In genomic region chr1:202664083-202664482, GRCh38 we compare ENCODE assay signal across 32 cellular contexts. TPM values are rescaled to one million over a fixed set of nuclear protein-coding genes. Genes with fewer than 3 reads are reported as not detected.
DNase-seq lines count a peak whose midpoint lies in the region; ATAC-seq and TF ChIP-seq lines count a peak whose summit lies in the region.
"Had no signal": no experiment of that assay in that cellular context is flagged by ENCODE, and none has a peak within 500 bp of the region (broad histone marks: within the 10 kb centered on the region; RNA-seq: fewer than 3 reads in every experiment).

No MANE protein-coding gene starts in this region.

- TF ChIP-seq CTCF in mammary epithelial cell (conservative IDR thresholded peaks at IDR 0.05 in 1 of 2, IDR thresholded peaks at IDR 0.05 in 1 of 2; ENCODE audit: extremely low read depth in 1 of 2, insufficient read depth in 1 of 2, low read depth in 1 of 2, low read length in 2 of 2) (no peak), esophagus squamous epithelium (IDR thresholded peaks at IDR 0.05) (no peak)
- TF ChIP-seq CTCF in CD4-positive, alpha-beta T cell (IDR thresholded peaks at IDR 0.05), result no peak

- no peak overlapping the region for H3K27ac Mint-ChIP-seq in CD4-positive, alpha-beta T cell
- H3K27ac Mint-ChIP-seq: activated B cell treated with CpG ODN at 0.5 μM for 24 hours; activated CD4-positive, alpha-beta T cell treated with anti-CD3 and anti-CD28 coated beads, Interleukin-2, amount 10 ng/mL, durations not matched to agents 7 days and 5 days; activated naive CD4-positive, alpha-beta T cell treated with anti-CD3 and anti-CD28 coated beads, Interleukin-2, amount 50 U/mL, for 72 hours; CD4-positive, CD25-positive, alpha-beta regulatory T cell; effector memory CD8-positive, alpha-beta T cell; natural killer cell treated with Interleukin-12 subunit alpha and Interleukin-12 subunit beta and Interleukin-15 and Interleukin-18, amount 100 ng/mL, for 72 hours; stimulated activated naive B cell treated with anti-CD40 and anti-IgM and Interleukin-4, amounts not matched to agents 10 μg/mL and 1 μg/mL and 100 μg/mL, for 72 hours had no signal

- no peaks in the 10 kb centered on the region for H3K9me3 ChIP-seq in mammary epithelial cell (replicated peaks; ENCODE audit: insufficient read depth, low read length)
- H3K9me3 ChIP-seq in CD4-positive, alpha-beta T cell (ENCODE audit: control insufficient read depth, low read length), result no peaks in the 10 kb centered on the region
- H3K9me3 ChIP-seq in esophagus squamous epithelium, result no peaks in the 10 kb centered on the region
- H3K9me3 ChIP-seq: SJSA1, suprapubic skin, upper lobe of left lung had no signal

- H2AFZ ChIP-seq in mammary epithelial cell (ENCODE audit: low read depth, low read length), result no peak overlapping the region

- BruUV-seq in mammary epithelial cell (replicated peaks; lab: Mats Ljungman, UMichigan), result no TSS peak

- no peak for TF ChIP-seq POLR2A in esophagus squamous epithelium (IDR thresholded peaks at IDR 0.05)

- no peaks in the 10 kb centered on the region for H3K9me3 Mint-ChIP-seq in CD4-positive, alpha-beta T cell
- H3K9me3 Mint-ChIP-seq: activated B cell treated with CpG ODN at 0.5 μM for 24 hours; activated CD4-positive, alpha-beta T cell treated with anti-CD3 and anti-CD28 coated beads, Interleukin-2, amount 10 ng/mL, durations not matched to agents 7 days and 5 days; activated naive CD4-positive, alpha-beta T cell treated with anti-CD3 and anti-CD28 coated beads, Interleukin-2, amount 50 U/mL, for 72 hours; CD4-positive, CD25-positive, alpha-beta regulatory T cell; effector memory CD8-positive, alpha-beta T cell; H9; natural killer cell treated with Interleukin-12 subunit alpha and Interleukin-12 subunit beta and Interleukin-15 and Interleukin-18, amount 100 ng/mL, for 72 hours; stimulated activated naive B cell treated with anti-CD40 and anti-IgM and Interleukin-4, amounts not matched to agents 10 μg/mL and 1 μg/mL and 100 μg/mL, for 72 hours had no signal

- no peaks in the 10 kb centered on the region for H4K20me1 ChIP-seq in mammary epithelial cell (ENCODE audit: insufficient read depth, low read length)

- no peak overlapping the region for H3K4me3 Mint-ChIP-seq in CD4-positive, alpha-beta T cell
- H3K4me3 Mint-ChIP-seq: activated B cell treated with CpG ODN at 0.5 μM for 24 hours; activated CD4-positive, alpha-beta T cell treated with anti-CD3 and anti-CD28 coated beads, Interleukin-2, amount 10 ng/mL, durations not matched to agents 7 days and 5 days; CD4-positive, CD25-positive, alpha-beta regulatory T cell; effector memory CD8-positive, alpha-beta T cell; H9; natural killer cell treated with Interleukin-12 subunit alpha and Interleukin-12 subunit beta and Interleukin-15 and Interleukin-18, amount 100 ng/mL, for 72 hours; stimulated activated naive B cell treated with anti-CD40 and anti-IgM and Interleukin-4, amounts not matched to agents 10 μg/mL and 1 μg/mL and 100 μg/mL, for 72 hours had no signal

- WGBS in mammary epithelial cell (ENCODE audit: low coverage, missing lambda C conversion rate), result 29% methylated on average over 1 of the region's 1 CpG
- 40 to 75% methylated on average over 1 of the region's 1 CpG for WGBS in esophagus squamous epithelium, 2 donors

- no peaks in the 10 kb centered on the region for H3K4me1 Mint-ChIP-seq in CD4-positive, alpha-beta T cell (ENCODE audit: low read depth)
- H3K4me1 Mint-ChIP-seq: activated B cell treated with CpG ODN at 0.5 μM for 24 hours; CD4-positive, CD25-positive, alpha-beta regulatory T cell; stimulated activated naive B cell treated with anti-CD40 and anti-IgM and Interleukin-4, amounts not matched to agents 10 μg/mL and 1 μg/mL and 100 μg/mL, for 72 hours had no signal

- DNase-seq in EH (ENCODE audit: low read depth) (peak; percentile 30), Kasumi-1 (lab: John Stamatoyannopoulos, UW) (peak; percentile 7 to 12), mammary epithelial cell (peak; percentile 17), iris pigment epithelial cell (ENCODE audit: low read depth) (peak; percentile 49), esophagus squamous epithelium (lab: John Stamatoyannopoulos, UW) (no peak), NCI-H2107 treated with DMSO at 0.1 percent for 48 hours (lab: John Stamatoyannopoulos, UW; ENCODE audit: unreplicated experiment) (no peak), sciatic nerve (ENCODE audit: low spot score) (no peak)
- no peak for DNase-seq in CD4-positive, alpha-beta T cell
- DNase-seq: activated B cell treated with CpG ODN at 0.5 μM for 24 hours; activated CD4-positive, alpha-beta T cell treated with anti-CD3 and anti-CD28 coated beads, Interleukin-2, amount 10 ng/mL, durations not matched to agents 7 days and 5 days; amygdala; CD4-positive, CD25-positive, alpha-beta regulatory T cell; cortex of kidney; effector memory CD8-positive, alpha-beta T cell; H9; left colon; NCI-H1092 treated with DMSO at 0.1 percent for 48 hours; NCI-H187; NCI-H2171; NCI-H510A; occipital lobe; RPMI8226; stimulated activated naive B cell treated with anti-CD40 and anti-IgM and Interleukin-4, amounts not matched to agents 10 μg/mL and 1 μg/mL and 100 μg/mL, for 72 hours; T-helper 1 cell; upper lobe of left lung had no signal

- H3K27me3 ChIP-seq in mammary epithelial cell (ENCODE audit: insufficient read depth, low read length) (no peaks in the 10 kb centered on the region), esophagus squamous epithelium (peaks cover 0 to 62% (median 0%) of the 10 kb centered on the region in 4 donors)
- peaks cover 15% of the 10 kb centered on the region for H3K27me3 ChIP-seq in CD4-positive, alpha-beta T cell (ENCODE audit: control insufficient read depth, insufficient read depth, low read length)
- H3K27me3 ChIP-seq: upper lobe of left lung had no signal

- H3K79me2 ChIP-seq in mammary epithelial cell (ENCODE audit: insufficient read depth, low read length), result no peaks in the 10 kb centered on the region

- intact Hi-C loops in mammary epithelial cell (cut with micrococcal nuclease), result no loop called here
- intact Hi-C loops in CD4-positive, alpha-beta T cell (cut with DNase I, micrococcal nuclease), result no loop called here
- intact Hi-C loops in esophagus squamous epithelium (cut with DNase I), result no loop called here
- intact Hi-C loops in sciatic nerve (cut with DNase I), result no loop called here

- H3K4me3 ChIP-seq in mammary epithelial cell (replicated peaks in 1 of 3; ENCODE audit: insufficient read depth in 1 of 3, low read depth in 2 of 3, low read length in 3 of 3) (no peak overlapping the region), esophagus squamous epithelium (no peak overlapping the region)
- H3K4me3 ChIP-seq: SJSA1, suprapubic skin, upper lobe of left lung had no signal

- dilution Hi-C loops in mammary epithelial cell (cut with HindIII; ENCODE audit: low sequenced_read_pairs), result no loop called here

- H3K27ac ChIP-seq in mammary epithelial cell (ENCODE audit: insufficient read depth, low read depth, low read length), result no peak overlapping the region
- H3K27ac ChIP-seq in CD4-positive, alpha-beta T cell (ENCODE audit: low read depth, low read length), result no peak overlapping the region
- H3K27ac ChIP-seq in esophagus squamous epithelium, result no peak overlapping the region
- H3K27ac ChIP-seq: SJSA1, suprapubic skin, upper lobe of left lung had no signal

- no peak overlapping the region for H3K4me2 ChIP-seq in mammary epithelial cell (ENCODE audit: insufficient read depth, low read depth, low read length)

- in situ Hi-C loops in mammary epithelial cell (cut with MboI; ENCODE audit: low sequenced_read_pairs in 2 of 2), result no loop called here

- H3K9ac ChIP-seq in mammary epithelial cell (ENCODE audit: insufficient read depth, low read length), result no peak overlapping the region

- POLR2A ChIA-PET in CD4-positive, alpha-beta T cell (lab: Charles Lee), result no interaction called here

- H3K36me3 Mint-ChIP-seq in CD4-positive, alpha-beta T cell (ENCODE audit: low read depth), result no peaks in the 10 kb centered on the region
- H3K36me3 Mint-ChIP-seq: activated naive CD4-positive, alpha-beta T cell treated with anti-CD3 and anti-CD28 coated beads, Interleukin-2, amount 50 U/mL, for 72 hours; CD4-positive, CD25-positive, alpha-beta regulatory T cell; natural killer cell treated with Interleukin-12 subunit alpha and Interleukin-12 subunit beta and Interleukin-15 and Interleukin-18, amount 100 ng/mL, for 72 hours; stimulated activated naive B cell treated with anti-CD40 and anti-IgM and Interleukin-4, amounts not matched to agents 10 μg/mL and 1 μg/mL and 100 μg/mL, for 72 hours had no signal

- H3K36me3 ChIP-seq in mammary epithelial cell (ENCODE audit: insufficient read depth, low read length) (no peaks in the 10 kb centered on the region), esophagus squamous epithelium (no peaks in the 10 kb centered on the region)
- H3K36me3 ChIP-seq: SJSA1, suprapubic skin, upper lobe of left lung had no signal

- CTCF ChIA-PET in mammary epithelial cell (lab: Charles Lee; ENCODE audit: low non-redundant PET), result no interaction called here
- CTCF ChIA-PET in CD4-positive, alpha-beta T cell (lab: Charles Lee), result no interaction called here

- no peak for ATAC-seq in CD4-positive, alpha-beta T cell (ENCODE audit: poor library complexity)
- no peak for ATAC-seq in sciatic nerve
- ATAC-seq: activated naive CD4-positive, alpha-beta T cell treated with anti-CD3 and anti-CD28 coated beads, Interleukin-2, amount 50 U/mL, for 72 hours; effector memory CD8-positive, alpha-beta T cell; esophagus mucosa; natural killer cell treated with Interleukin-12 subunit alpha and Interleukin-12 subunit beta and Interleukin-15 and Interleukin-18, amount 100 ng/mL, for 72 hours; stimulated activated naive B cell treated with anti-CD40 and anti-IgM and Interleukin-4, amounts not matched to agents 10 μg/mL and 1 μg/mL and 100 μg/mL, for 72 hours had no signal

- H3K4me1 ChIP-seq in mammary epithelial cell (ENCODE audit: insufficient read depth, low read length) (no peaks in the 10 kb centered on the region), esophagus squamous epithelium (no peaks in the 10 kb centered on the region)
- H3K4me1 ChIP-seq: SJSA1, suprapubic skin, upper lobe of left lung had no signal

- peaks cover 62% of the 10 kb centered on the region for H3K27me3 Mint-ChIP-seq in CD4-positive, alpha-beta T cell

RNA-seq across cellular contexts. Expression of gene SYT2, which starts 46.2 kb away (rescaled TPM):
- total RNA-seq in mammary epithelial cell, result under 1 TPM in 1 of 2 donors, not detected in 1; 0.07 TPM
- polyA plus RNA-seq in mammary epithelial cell, result 0.01 TPM
- 0.47 TPM for polyA minus RNA-seq in mammary epithelial cell
- not detected for total RNA-seq in CD4-positive, alpha-beta T cell
- not detected for total RNA-seq in esophagus squamous epithelium
- not detected for total RNA-seq in sciatic nerve
- total RNA-seq: activated B cell treated with CpG ODN at 0.5 μM for 24 hours; activated CD4-positive, alpha-beta T cell treated with anti-CD3 and anti-CD28 coated beads, Interleukin-2, amount 10 ng/mL, durations not matched to agents 7 days and 5 days; activated CD8-positive, alpha-beta memory T cell treated with anti-CD3 and anti-CD28 coated beads for 36 hours; activated naive CD4-positive, alpha-beta T cell treated with anti-CD3 and anti-CD28 coated beads, Interleukin-2, amount 50 U/mL, for 72 hours; CD4-positive, CD25-positive, alpha-beta regulatory T cell; esophagus mucosa; G401; natural killer cell treated with Interleukin-12 subunit alpha and Interleukin-12 subunit beta and Interleukin-15 and Interleukin-18, amount 100 ng/mL, for 72 hours; SJSA1 had no signal

Comparison
In these comparisons a context has a peak if more than half of its experiments do, and no peak if none do; other contexts are left out.
1. DNase-seq: peak in EH (single experiment), Kasumi-1 (2 of 2), mammary epithelial cell (single experiment) and iris pigment epithelial cell (single experiment); none in CD4-positive, alpha-beta T cell (0 of 10), esophagus squamous epithelium (single experiment), NCI-H2107 treated with DMSO at 0.1 percent for 48 hours (single experiment) and sciatic nerve (single experiment).